ENCODE assay signal across 1 cellular context in the genomic region with DNA sequence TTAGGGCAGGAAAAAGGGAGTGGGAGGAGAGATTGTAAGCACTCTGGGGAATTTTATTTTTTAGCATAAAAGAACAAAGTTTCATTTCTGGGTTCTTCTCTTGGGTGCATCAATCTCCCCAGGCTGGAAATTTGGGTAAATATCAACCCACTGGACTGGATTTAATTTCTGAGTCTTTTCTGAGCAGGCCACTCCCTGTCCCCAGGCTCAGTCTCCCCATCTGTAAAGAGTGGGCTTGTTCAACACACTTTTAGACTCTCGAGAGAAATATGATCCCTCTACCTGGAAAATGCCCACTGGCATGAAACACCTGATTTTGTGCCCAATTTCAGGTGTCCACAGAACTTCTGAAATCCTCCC.
TF ChIP-seq lines count a peak whose summit lies in the region.

No MANE protein-coding gene starts in this region.

TF ChIP-seq in HCT116, 20 proteins besides CTCF, POLR2A, EP300 and RAD21 (continued from another document):
- TF ChIP-seq POLR2AphosphoS5 (IDR thresholded peaks at IDR 0.05; ENCODE audit: low read depth, low read length) = no peak
- TF ChIP-seq, protein P1, sequence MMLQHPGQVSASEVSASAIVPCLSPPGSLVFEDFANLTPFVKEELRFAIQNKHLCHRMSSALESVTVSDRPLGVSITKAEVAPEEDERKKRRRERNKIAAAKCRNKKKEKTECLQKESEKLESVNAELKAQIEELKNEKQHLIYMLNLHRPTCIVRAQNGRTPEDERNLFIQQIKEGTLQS (IDR thresholded peaks at IDR 0.05) = no peak
